In the genomic region with DNA sequence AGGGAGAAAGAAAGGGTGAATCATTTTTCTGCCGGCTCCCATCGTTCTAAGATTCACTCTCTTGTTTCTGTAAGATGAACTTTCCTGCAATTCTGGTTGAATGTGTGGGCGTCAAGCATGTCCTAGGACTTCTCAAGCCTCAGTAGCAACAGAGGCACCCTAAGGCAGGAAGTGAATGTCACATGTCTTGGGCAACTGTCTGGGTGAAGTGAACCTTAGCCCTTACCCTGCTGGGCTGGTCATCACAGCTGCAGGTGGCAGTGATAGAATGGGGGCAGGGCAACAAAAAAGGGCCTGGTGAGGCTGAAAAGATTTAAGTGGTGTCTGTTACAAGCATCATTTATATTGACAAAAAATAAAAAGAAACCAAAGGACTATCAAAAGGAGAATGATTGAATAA, we compare ENCODE assay signal across 20 cellular contexts. TPM values are rescaled to one million over a fixed set of nuclear protein-coding genes. Genes with fewer than 3 reads are reported as not detected.
DNase-seq lines count a peak whose midpoint lies in the region; ATAC-seq, FAIRE-seq and TF ChIP-seq lines count a peak whose summit lies in the region.
"Had no signal": no experiment of that assay in that cellular context is flagged by ENCODE, and none has a peak within 500 bp of the region (broad histone marks: within the 10 kb centered on the region; RNA-seq: fewer than 3 reads in every experiment).

No MANE protein-coding gene starts in this region.

- no peak overlapping the region for H4K5ac ChIP-seq in H1 (ENCODE audit: insufficient read length, low read depth, low read length)

- H3K4me1 ChIP-seq in H1 (replicated peaks in 1 of 4; ENCODE audit: control insufficient read depth in 3 of 4, insufficient read depth in 4 of 4, low read length in 3 of 4) = peaks cover 0 to 4% (median 2%) of the 10 kb centered on the region in 4 experiments; a peak in 3 of 7 replicates

- H2BK5ac ChIP-seq in H1 (ENCODE audit: low read depth, low read length) = no peak overlapping the region

- H2BK120ac ChIP-seq in H1 (replicated peaks; ENCODE audit: low read depth, low read length) = no peak overlapping the region

- H3K14ac ChIP-seq in H1 (ENCODE audit: insufficient read length) = no peak overlapping the region

- H3K27ac ChIP-seq in H1 (ENCODE audit: low read depth, low read length) = no peak overlapping the region
- H3K27ac ChIP-seq: KMS-11 had no signal

- H3K56ac ChIP-seq in H1 (replicated peaks; ENCODE audit: insufficient read length, low read depth, low read length) = no peak overlapping the region

- H3K23me2 ChIP-seq in H1 (ENCODE audit: low read depth, low read length) = no peaks in the 10 kb centered on the region

- no peak overlapping the region for H2BK15ac ChIP-seq in H1 (ENCODE audit: low read length)

- H3K9ac ChIP-seq in H1 (replicated peaks in 1 of 4; ENCODE audit: extremely low read depth in 1 of 4, low read depth in 3 of 4, low read length in 3 of 4) = no peak overlapping the region
- H3K9ac ChIP-seq: KMS-11, SK-N-SH had no signal

- H4K8ac ChIP-seq in H1 (ENCODE audit: extremely low read depth, insufficient read depth, low read length) = no peak overlapping the region

- no peak for TF ChIP-seq CTCF in H1 (IDR thresholded peaks at IDR 0.05; ENCODE audit: control extremely low read depth in 1 of 3, insufficient read depth in 1 of 3, low read depth in 1 of 3, low read length in 3 of 3)

- DNase-seq in DMS53 (lab: John Stamatoyannopoulos, UW) = peak; percentile 79
- peak; percentile 65 for DNase-seq in NAMALWA (ENCODE audit: low spot score)
- no peak for DNase-seq in H1 (ENCODE audit: low read depth in 1 of 2, low spot score in 2 of 2)
- peak; percentile 17 for DNase-seq in renal cortical epithelial cell (ENCODE audit: low read depth)
- DNase-seq in occipital lobe (lab: John Stamatoyannopoulos, UW) = no peak
- no peak for DNase-seq in NCI-H1105 treated with DMSO at 0.1 percent for 48 hours (lab: John Stamatoyannopoulos, UW)
- DNase-seq: CD8-positive, alpha-beta memory T cell; EL; H9; NCI-H1048; NCI-H1694 treated with DMSO at 0.1 percent for 48 hours; NCI-H345; NCI-H526 treated with DMSO at 0.1 percent for 48 hours; SK-N-SH; T-helper 1 cell had no signal

- no peak for ATAC-seq in GM19035 (IDR thresholded peaks at IDR 0.05; ENCODE audit: unreplicated experiment)
- ATAC-seq: HepG2, Panc1, Right ventricle myocardium inferior had no signal

- no peak for FAIRE-seq in H1 (lab: Jason Lieb, UNC)
- FAIRE-seq: HepG2 had no signal

- H4K91ac ChIP-seq in H1 (replicated peaks; ENCODE audit: insufficient read length, low read length) = no peak overlapping the region

- TF ChIP-seq POLR2A in H1 (IDR thresholded peaks at IDR 0.05; ENCODE audit: control extremely low read depth in 1 of 2, low read depth in 2 of 2, low read length in 2 of 2) = no peak

- CTCF ChIA-PET in H1 (lab: Charles Lee; ENCODE audit: partially characterized antibody) = interaction anchor here (1.1 to 5.3 kb wide), 10 partner anchors 17 to 272 kb away, joined by 3 to 89 read pairs (median 4); no protein-coding TSS in a partner anchor

- H3K4me3 ChIP-seq in H1 (ENCODE audit: extremely low read depth in 1 of 4, insufficient read depth in 2 of 4, low read depth in 3 of 4, low read length in 4 of 4) = no peak overlapping the region

- no peak overlapping the region for H3K4ac ChIP-seq in H1 (replicated peaks; ENCODE audit: insufficient read length, low read depth, low read length)

- no peak overlapping the region for H2AK5ac ChIP-seq in H1 (ENCODE audit: low read depth, low read length)

- no peak overlapping the region for H2BK20ac ChIP-seq in H1 (ENCODE audit: low read length)

- H2BK12ac ChIP-seq in H1 (ENCODE audit: low read depth, low read length) = no peak overlapping the region

- no peaks in the 10 kb centered on the region for H3K9me3 ChIP-seq in H1 (ENCODE audit: insufficient read depth in 2 of 2, low read depth in 1 of 2, low read length in 1 of 2)
- H3K9me3 ChIP-seq: SK-N-SH had no signal

- H3K27me3 ChIP-seq in H1 (replicated peaks in 1 of 4; ENCODE audit: control insufficient read depth in 3 of 4, extremely low read depth in 1 of 4, insufficient read depth in 3 of 4, low read length in 3 of 4) = no peaks in the 10 kb centered on the region

- H2AFZ ChIP-seq in H1 (ENCODE audit: low read length) = peak overlapping the region; percentile 7; the same call in 1 of the 2 replicates

- no peaks in the 10 kb centered on the region for H3K79me1 ChIP-seq in H1 (ENCODE audit: low read depth, low read length)

- H3K4me2 ChIP-seq in H1 (ENCODE audit: insufficient read depth in 1 of 2, low read depth in 2 of 2, low read length in 2 of 2) = no peak overlapping the region
- H3K4me2 ChIP-seq: KMS-11, SK-N-SH had no signal

- no peak for TF ChIP-seq RAD21 in H1 (IDR thresholded peaks at IDR 0.05 in 1 of 2, conservative IDR thresholded peaks at IDR 0.05 in 1 of 2; ENCODE audit: low read depth in 2 of 2, low read length in 2 of 2)

- POLR2A ChIA-PET in H1 (lab: Charles Lee; ENCODE audit: partially characterized antibody) = no interaction called here

- no peak overlapping the region for H3K23ac ChIP-seq in H1 (ENCODE audit: insufficient read length)

- no peaks in the 10 kb centered on the region for H3K36me3 ChIP-seq in H1 (ENCODE audit: control insufficient read depth in 2 of 4, insufficient read depth in 4 of 4, low read length in 3 of 4)

- H3K18ac ChIP-seq in H1 (ENCODE audit: extremely low read depth, low read length) = no peak overlapping the region

- 89% methylated on average over 3 of the region's 3 CpGs; no CpG with 5 or more reads in 1 of the 2 experiments for WGBS in H1 (ENCODE audit: extremely low coverage in 1 of 2, insufficient coverage in 1 of 2, insufficient read length in 1 of 2, insufficient replicate concordance in 2 of 2, low coverage in 1 of 2, low lambda C conversion rate in 2 of 2, missing lambda C conversion rate in 1 of 2), 2 experiments

- no peaks in the 10 kb centered on the region for H4K20me1 ChIP-seq in H1 (replicated peaks in 1 of 2; ENCODE audit: control insufficient read depth in 1 of 2, insufficient read depth in 2 of 2, low read length in 2 of 2)

- no peaks in the 10 kb centered on the region for H3K79me2 ChIP-seq in H1 (ENCODE audit: control insufficient read depth in 1 of 2, insufficient read depth in 2 of 2, low read length in 2 of 2)

- no peak for TF ChIP-seq EP300 in H1 (IDR thresholded peaks at IDR 0.05; ENCODE audit: borderline replicate concordance in 1 of 2, low read depth in 2 of 2, low read length in 2 of 2)

TF ChIP-seq in H1, 55 proteins besides CTCF, POLR2A, EP300 and RAD21 (continues in another document):
- TF ChIP-seq ASH2L (IDR thresholded peaks at IDR 0.05; ENCODE audit: low read length) (no peak), GTF2F1 (IDR thresholded peaks at IDR 0.05; ENCODE audit: borderline replicate concordance, low read depth, low read length) (no peak), KDM4A (IDR thresholded peaks at IDR 0.05; ENCODE audit: low read depth, low read length, severe bottlenecking) (no peak), SIX5 (IDR thresholded peaks at IDR 0.05; ENCODE audit: low read depth, low read length) (no peak), BCL11A (IDR thresholded peaks at IDR 0.05; ENCODE audit: low read depth in 2 of 2, low read length in 2 of 2) (no peak), HDAC6 (IDR thresholded peaks at IDR 0.05; ENCODE audit: low read depth, low read length) (no peak), SIN3A (conservative IDR thresholded peaks at IDR 0.05 in 1 of 2, IDR thresholded peaks at IDR 0.05 in 1 of 2; ENCODE audit: low read depth in 1 of 2, low read length in 2 of 2) (no peak), FOSL1 (IDR thresholded peaks at IDR 0.05; ENCODE audit: insufficient read depth, low read depth, low read length) (no peak), ZNF274 (IDR thresholded peaks at IDR 0.05; ENCODE audit: borderline replicate concordance, extremely low read depth, low read length) (no peak), TAF1 (IDR thresholded peaks at IDR 0.05; ENCODE audit: low read depth, low read length) (no peak), SRF (IDR thresholded peaks at IDR 0.05; ENCODE audit: low read depth, low read length) (no peak), CREB1 (IDR thresholded peaks at IDR 0.05) (no peak), JUN (IDR thresholded peaks at IDR 0.05; ENCODE audit: low read depth, low read length) (no peak)
- TF ChIP-seq, protein P1, sequence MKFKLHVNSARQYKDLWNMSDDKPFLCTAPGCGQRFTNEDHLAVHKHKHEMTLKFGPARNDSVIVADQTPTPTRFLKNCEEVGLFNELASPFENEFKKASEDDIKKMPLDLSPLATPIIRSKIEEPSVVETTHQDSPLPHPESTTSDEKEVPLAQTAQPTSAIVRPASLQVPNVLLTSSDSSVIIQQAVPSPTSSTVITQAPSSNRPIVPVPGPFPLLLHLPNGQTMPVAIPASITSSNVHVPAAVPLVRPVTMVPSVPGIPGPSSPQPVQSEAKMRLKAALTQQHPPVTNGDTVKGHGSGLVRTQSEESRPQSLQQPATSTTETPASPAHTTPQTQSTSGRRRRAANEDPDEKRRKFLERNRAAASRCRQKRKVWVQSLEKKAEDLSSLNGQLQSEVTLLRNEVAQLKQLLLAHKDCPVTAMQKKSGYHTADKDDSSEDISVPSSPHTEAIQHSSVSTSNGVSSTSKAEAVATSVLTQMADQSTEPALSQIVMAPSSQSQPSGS (IDR thresholded peaks at IDR 0.05; ENCODE audit: low read length) = no peak
- TF ChIP-seq, protein P2, sequence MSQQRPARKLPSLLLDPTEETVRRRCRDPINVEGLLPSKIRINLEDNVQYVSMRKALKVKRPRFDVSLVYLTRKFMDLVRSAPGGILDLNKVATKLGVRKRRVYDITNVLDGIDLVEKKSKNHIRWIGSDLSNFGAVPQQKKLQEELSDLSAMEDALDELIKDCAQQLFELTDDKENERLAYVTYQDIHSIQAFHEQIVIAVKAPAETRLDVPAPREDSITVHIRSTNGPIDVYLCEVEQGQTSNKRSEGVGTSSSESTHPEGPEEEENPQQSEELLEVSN (IDR thresholded peaks at IDR 0.05) = no peak

RNA-seq across cellular contexts. Expression of a gene that starts 45.9 kb away (rescaled TPM):
- total RNA-seq in H1 (2021; fragmentation: NEBNext Ultra II Directional; extraction: Animal tissue kit (Norgen Biotek cat#: 25700)) = 271 and 277 TPM in 2 replicates
- 21.6 and 39.4 TPM in 2 replicates for polyA plus RNA-seq in H1 (2011; rRNA removed)
- 54.0 TPM for polyA plus RNA-seq in H1 (2011; cell fraction: cytosol; rRNA removed)
- polyA plus RNA-seq in H1 (2011; cell fraction: nucleus; rRNA removed) = 24.7 TPM
- polyA plus RNA-seq in H1 (2012, experiment 1 of 2) = 65.5 to 113 TPM (median 88.4 TPM) in 4 replicates
- 6.5 TPM for polyA plus RNA-seq in H1 (2012, experiment 2 of 2)
- polyA plus RNA-seq in H1 (2013, experiment 1 of 2) = 83.0 TPM
- 80.5 TPM for polyA plus RNA-seq in H1 (2013, experiment 2 of 2)
- 119 and 236 TPM in 2 replicates for polyA minus RNA-seq in H1 (2011; rRNA and poly(A)+ RNA removed)
- polyA minus RNA-seq in H1 (2011; cell fraction: cytosol; rRNA and poly(A)+ RNA removed) = 74.9 TPM
- 114 TPM for polyA minus RNA-seq in H1 (2011; cell fraction: nucleus; rRNA and poly(A)+ RNA removed)
- 113 and 180 TPM in 2 replicates for total RNA-seq in renal cortical epithelial cell
- total RNA-seq in occipital lobe = 355 TPM

Comparison
In these comparisons a context has a peak if more than half of its experiments do, and no peak if none do; other contexts are left out.
1. DNase-seq: peak in DMS53 (single experiment), NAMALWA (single experiment) and renal cortical epithelial cell (single experiment); none in H1 (0 of 2), occipital lobe (single experiment) and NCI-H1105 treated with DMSO at 0.1 percent for 48 hours (single experiment).